Comparison of ENCODE assay signal across 12 cellular contexts in the genomic region with DNA sequence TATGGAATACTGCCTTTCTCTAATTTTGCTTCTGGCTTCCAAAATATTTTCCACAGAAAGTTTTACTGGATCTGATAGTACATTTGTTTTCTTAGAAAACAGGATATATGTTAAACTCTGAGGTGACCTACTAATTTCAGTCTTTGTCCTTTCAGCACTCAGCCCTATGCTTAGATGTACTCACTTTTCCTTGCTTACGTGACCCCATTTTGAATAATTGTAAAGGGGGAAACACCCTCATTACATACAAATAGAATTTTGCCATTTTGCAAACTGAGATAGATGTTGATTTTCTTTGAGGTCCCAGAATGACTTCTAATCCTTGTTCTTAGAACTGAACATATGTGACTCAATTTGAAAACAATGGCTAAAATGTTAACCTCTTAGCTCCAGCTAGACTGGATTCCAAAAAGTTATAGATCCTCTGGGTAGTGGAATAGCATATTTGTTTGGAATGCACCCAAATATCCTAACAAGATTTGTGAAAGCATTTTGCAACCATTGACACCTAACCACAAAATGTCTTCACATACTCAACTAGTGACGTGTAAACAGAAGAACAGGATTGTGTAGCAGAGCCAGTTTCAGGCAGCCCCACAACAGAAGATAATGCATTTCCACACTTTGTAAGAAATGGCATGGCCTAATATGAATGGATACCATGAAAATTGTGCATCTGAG. TPM values are rescaled to one million over a fixed set of nuclear protein-coding genes. Genes with fewer than 3 reads are reported as not detected.
A peak's percentile ranks its signal among the peaks of the same experiment; 100 is the strongest.
DNase-seq lines count a peak whose midpoint lies in the region; ATAC-seq and TF ChIP-seq lines count a peak whose summit lies in the region.
"Had no signal": no experiment of that assay in that cellular context is flagged by ENCODE, and none has a peak within 500 bp of the region (broad histone marks: within the 10 kb centered on the region; RNA-seq: fewer than 3 reads in every experiment).

No MANE protein-coding gene starts in this region.

- no peaks in the 10 kb centered on the region for H3F3A ChIP-seq in smooth muscle cell (ENCODE audit: low read depth)

- peaks cover 24% of the 10 kb centered on the region for H3K4me1 ChIP-seq in fibroblast of lung (ENCODE audit: control insufficient read depth, extremely low read depth, insufficient read depth, low read length)
- peaks cover 31% of the 10 kb centered on the region for H3K4me1 ChIP-seq in smooth muscle cell (ENCODE audit: low read depth)
- H3K4me1 ChIP-seq: pancreas had no signal

- H3K4me3 ChIP-seq in fibroblast of lung (replicated peaks in 1 of 4; ENCODE audit: control extremely low read depth in 1 of 4, insufficient read depth in 1 of 4, low read depth in 3 of 4, low read length in 4 of 4) (no peak overlapping the region), smooth muscle cell (no peak overlapping the region)

- ATAC-seq in GM18909 (IDR thresholded peaks at IDR 0.05; ENCODE audit: poor library complexity, unreplicated experiment), result peak; percentile 28
- no peak for ATAC-seq in GM21515 (IDR thresholded peaks at IDR 0.05; ENCODE audit: unreplicated experiment)

- H4K20me1 ChIP-seq in fibroblast of lung (ENCODE audit: control insufficient read depth, extremely low read depth, insufficient read depth, low read length) (no peaks in the 10 kb centered on the region), smooth muscle cell (ENCODE audit: low read depth) (no peaks in the 10 kb centered on the region)

- no peak overlapping the region for H3K9ac ChIP-seq in fibroblast of lung (ENCODE audit: insufficient read depth, low read length)
- H3K9ac ChIP-seq in smooth muscle cell (ENCODE audit: low read depth), result peak overlapping the region; percentile 12

- 26% methylated on average over 2 of the region's 2 CpGs for WGBS in smooth muscle cell (ENCODE audit: low lambda C conversion rate)

- H3K36me3 ChIP-seq in fibroblast of lung (ENCODE audit: control insufficient read depth, insufficient read depth, low read length), result no peaks in the 10 kb centered on the region
- no peaks in the 10 kb centered on the region for H3K36me3 ChIP-seq in smooth muscle cell (ENCODE audit: low read depth)
- H3K36me3 ChIP-seq: pancreas had no signal

- no peak for TF ChIP-seq CTCF in fibroblast of lung (conservative IDR thresholded peaks at IDR 0.05 in 1 of 2, IDR thresholded peaks at IDR 0.05 in 1 of 2; ENCODE audit: low read depth in 1 of 2, low read length in 2 of 2)
- no peak for TF ChIP-seq CTCF in smooth muscle cell (IDR thresholded peaks at IDR 0.05; ENCODE audit: borderline replicate concordance, insufficient read depth, poor library complexity, severe bottlenecking)

- H3K4me2 ChIP-seq in fibroblast of lung (ENCODE audit: extremely low read depth, insufficient read depth, low read length), result no peak overlapping the region
- peak overlapping the region; percentile 50 for H3K4me2 ChIP-seq in smooth muscle cell

- DNase-seq in MV-4-11 (lab: John Stamatoyannopoulos, UW), result peak; percentile 39
- peak; percentile 91 to 96 for DNase-seq in fibroblast of lung (ENCODE audit: low read depth in 2 of 2)
- no peak for DNase-seq in smooth muscle cell (lab: John Stamatoyannopoulos, UW; ENCODE audit: unreplicated experiment)
- DNase-seq in COLO829 (ENCODE audit: low spot score), result no peak
- no peak for DNase-seq in GF-D8 (lab: John Stamatoyannopoulos, UW)
- no peak for DNase-seq in substantia nigra (lab: John Stamatoyannopoulos, UW)
- DNase-seq: activated gamma-delta T cell, head of caudate nucleus, NCI-H1436, pancreas had no signal

- no peaks in the 10 kb centered on the region for H3K27me3 ChIP-seq in fibroblast of lung (ENCODE audit: control insufficient read depth, insufficient read depth, low read length)
- H3K27me3 ChIP-seq in smooth muscle cell (ENCODE audit: low read depth), result no peaks in the 10 kb centered on the region
- H3K27me3 ChIP-seq: pancreas had no signal

- H3K9me3 ChIP-seq in fibroblast of lung (ENCODE audit: control insufficient read depth, insufficient read depth, low read depth, low read length), result no peaks in the 10 kb centered on the region
- H3K9me3 ChIP-seq in smooth muscle cell (replicated peaks; ENCODE audit: low read depth), result no peaks in the 10 kb centered on the region
- H3K9me3 ChIP-seq: pancreas had no signal

- H2AFZ ChIP-seq in fibroblast of lung (ENCODE audit: low read length), result no peak overlapping the region
- H2AFZ ChIP-seq in smooth muscle cell (ENCODE audit: low read depth), result peak overlapping the region; percentile 9

- H3K79me2 ChIP-seq in fibroblast of lung (ENCODE audit: control insufficient read depth, insufficient read depth, low read length) (no peaks in the 10 kb centered on the region), smooth muscle cell (ENCODE audit: low read depth) (no peaks in the 10 kb centered on the region)

- H3K27ac ChIP-seq in fibroblast of lung (ENCODE audit: insufficient read depth, low read length), result peak overlapping the region; percentile 14
- peak overlapping the region; percentile 79 for H3K27ac ChIP-seq in smooth muscle cell (ENCODE audit: low read depth)
- no peak overlapping the region for H3K27ac ChIP-seq in substantia nigra (ENCODE audit: low read depth, low read length, poor library complexity, severe bottlenecking)
- H3K27ac ChIP-seq: pancreas had no signal

RNA-seq across cellular contexts. Expression of gene EHBP1, which starts 44.8 kb away (rescaled TPM):
- total RNA-seq in fibroblast of lung, result 126 and 129 TPM in 2 replicates
- polyA plus RNA-seq in fibroblast of lung, result 144 and 191 TPM in 2 replicates
- 88.9 and 108 TPM in 2 replicates for polyA plus RNA-seq in fibroblast of lung (2012)
- polyA minus RNA-seq in fibroblast of lung (ENCODE audit: low replicate concordance), result 31.2 and 42.8 TPM in 2 replicates
- total RNA-seq in smooth muscle cell, result 45.9 and 55.7 TPM in 2 replicates
- polyA plus RNA-seq in smooth muscle cell, result 9.3 and 13.1 TPM in 2 replicates

Comparison
In these comparisons a context has a peak if more than half of its experiments do, and no peak if none do; other contexts are left out.
1. DNase-seq: peak in MV-4-11 (single experiment) and fibroblast of lung (2 of 2); none in smooth muscle cell (single experiment), COLO829 (single experiment), GF-D8 (single experiment) and substantia nigra (0 of 49).